In genomic region chr9:113349434-113350337, GRCh38 we compare ENCODE assay signal across 8 cellular contexts. TPM values are rescaled to one million over a fixed set of nuclear protein-coding genes. Genes with fewer than 3 reads are reported as not detected.
DNase-seq lines count a peak whose midpoint lies in the region; TF ChIP-seq lines count a peak whose summit lies in the region.

BSPRY (plus strand) TSS chr9:113349541; CDS start chr9:113349580, 39 bp downstream.

- H3K4me1 Mint-ChIP-seq in activated CD4-positive, alpha-beta T cell treated with anti-CD3 and anti-CD28 coated beads, Interleukin-2, amount 10 ng/mL, durations not matched to agents 7 days and 5 days: peaks cover 35% of the 10 kb centered on the region

- H3K36me3 ChIP-seq in esophagus muscularis mucosa (no peaks in the 10 kb centered on the region), neuron (ENCODE audit: insufficient read depth, low read length) (no peaks in the 10 kb centered on the region)

- TF ChIP-seq CTCF in esophagus muscularis mucosa (IDR thresholded peaks at IDR 0.05): no peak

- H3K27ac Mint-ChIP-seq in activated CD4-positive, alpha-beta T cell treated with anti-CD3 and anti-CD28 coated beads, Interleukin-2, amount 10 ng/mL, durations not matched to agents 7 days and 5 days: peak within 1 kb of the TSS; percentile 78

- H3K9me3 ChIP-seq in esophagus muscularis mucosa: no peaks in the 10 kb centered on the region
- H3K9me3 ChIP-seq in neuron (ENCODE audit: low read length): no peaks in the 10 kb centered on the region

- 5% methylated on average over 21 of the region's 80 CpGs for WGBS in esophagus muscularis mucosa

- H3K27me3 ChIP-seq in esophagus muscularis mucosa: peaks cover 0 to 53% (median 10%) of the 10 kb centered on the region in 4 donors
- H3K27me3 ChIP-seq in neuron (ENCODE audit: insufficient read depth, low read length): peaks cover 68% of the 10 kb centered on the region

- H3K36me3 Mint-ChIP-seq in activated CD4-positive, alpha-beta T cell treated with anti-CD3 and anti-CD28 coated beads, Interleukin-2, amount 10 ng/mL, durations not matched to agents 7 days and 5 days (ENCODE audit: low read depth): peaks cover 1% of the 10 kb centered on the region

- no peaks in the 10 kb centered on the region for H3K9me3 Mint-ChIP-seq in activated CD4-positive, alpha-beta T cell treated with anti-CD3 and anti-CD28 coated beads, Interleukin-2, amount 10 ng/mL, durations not matched to agents 7 days and 5 days

- H3K4me3 ChIP-seq in esophagus muscularis mucosa (peak within 1 kb of the TSS; percentile 52 to 67 (median 58)), neuron (ENCODE audit: low read length) (peak within 1 kb of the TSS; percentile 7)

- no peak within 1 kb of the TSS for H2AFZ ChIP-seq in neuron (ENCODE audit: low read depth, low read length)

- CTCF ChIA-PET in activated CD4-positive, alpha-beta T cell treated with anti-CD3 and anti-CD28 coated beads, Interleukin-2, amount 10 ng/mL, durations not matched to agents 7 days and 5 days (lab: Charles Lee): interaction anchor here (0.6 to 5.2 kb wide), 12 partner anchors 8 to 76 kb away, joined by 3 to 34 read pairs (median 6); partner anchors contain the start of genes ALAD, CDC26, PRPF4 and WDR31

- peaks cover 0 to 16% (median 16%) of the 10 kb centered on the region in 4 donors for H3K4me1 ChIP-seq in esophagus muscularis mucosa
- H3K4me1 ChIP-seq in neuron (ENCODE audit: insufficient read depth, low read length): peaks cover 2% of the 10 kb centered on the region

- H3K27ac ChIP-seq in esophagus muscularis mucosa (replicated peaks in 1 of 4): no peak within 1 kb of the TSS

- POLR2A ChIA-PET in activated CD4-positive, alpha-beta T cell treated with anti-CD3 and anti-CD28 coated beads, Interleukin-2, amount 10 ng/mL, durations not matched to agents 7 days and 5 days (lab: Charles Lee): interaction anchor here (0.6 kb wide), 1 partner anchor 189 kb away, joined by 3 read pairs; no protein-coding TSS in a partner anchor

- intact Hi-C loops in esophagus muscularis mucosa (cut with DNase I): loop anchor here (10.0 kb wide), 1 partner anchor 55 kb away; the partner anchor contains the start of gene ALAD

- peak within 1 kb of the TSS; percentile 78 for H3K4me3 Mint-ChIP-seq in activated CD4-positive, alpha-beta T cell treated with anti-CD3 and anti-CD28 coated beads, Interleukin-2, amount 10 ng/mL, durations not matched to agents 7 days and 5 days

- no peak for TF ChIP-seq POLR2A in esophagus muscularis mucosa (IDR thresholded peaks at IDR 0.05; ENCODE audit: low read depth)

- TF ChIP-seq EP300 in esophagus muscularis mucosa (IDR thresholded peaks at IDR 0.05): no peak

- H3K27me3 Mint-ChIP-seq in activated CD4-positive, alpha-beta T cell treated with anti-CD3 and anti-CD28 coated beads, Interleukin-2, amount 10 ng/mL, durations not matched to agents 7 days and 5 days: peaks cover 26% of the 10 kb centered on the region

- DNase-seq in activated T-cell treated with anti-CD3 and anti-CD28 coated beads for 48 hours (ENCODE audit: low read depth): peak; percentile 29
- no peak for DNase-seq in activated T-cell treated with anti-CD3 and anti-CD28 coated beads for 4 hours
- peak; percentile 52 for DNase-seq in HuH-7.5 (ENCODE audit: low spot score)
- peak; percentile 31 for DNase-seq in activated CD4-positive, alpha-beta T cell treated with anti-CD3 and anti-CD28 coated beads, Interleukin-2, amount 10 ng/mL, durations not matched to agents 7 days and 5 days
- no peak for DNase-seq in esophagus muscularis mucosa (ENCODE audit: extremely low spot score)
- no peak for DNase-seq in middle frontal gyrus (ENCODE audit: extremely low spot score, low spot score)
- no peak for DNase-seq in NCI-H1694 (lab: John Stamatoyannopoulos, UW)

RNA-seq across cellular contexts. Expression of gene BSPRY, which starts in this region (rescaled TPM):
- total RNA-seq in activated CD4-positive, alpha-beta T cell treated with anti-CD3 and anti-CD28 coated beads, Interleukin-2, amount 10 ng/mL, durations not matched to agents 7 days and 5 days: 1 to 10 TPM; 2.0 to 2.3 TPM
- total RNA-seq in esophagus muscularis mucosa: under 1 TPM; 0.52 to 0.99 (median 0.70) TPM

Comparison
In these comparisons a context has a peak if more than half of its experiments do, and no peak if none do; other contexts are left out.
1. DNase-seq: peak in activated T-cell treated with anti-CD3 and anti-CD28 coated beads for 48 hours (single experiment), HuH-7.5 (single experiment) and activated CD4-positive, alpha-beta T cell treated with anti-CD3 and anti-CD28 coated beads, Interleukin-2, amount 10 ng/mL, durations not matched to agents 7 days and 5 days (single experiment); none in activated T-cell treated with anti-CD3 and anti-CD28 coated beads for 4 hours (single experiment), esophagus muscularis mucosa (single experiment), middle frontal gyrus (single experiment) and NCI-H1694 (single experiment).